In the genomic region with DNA sequence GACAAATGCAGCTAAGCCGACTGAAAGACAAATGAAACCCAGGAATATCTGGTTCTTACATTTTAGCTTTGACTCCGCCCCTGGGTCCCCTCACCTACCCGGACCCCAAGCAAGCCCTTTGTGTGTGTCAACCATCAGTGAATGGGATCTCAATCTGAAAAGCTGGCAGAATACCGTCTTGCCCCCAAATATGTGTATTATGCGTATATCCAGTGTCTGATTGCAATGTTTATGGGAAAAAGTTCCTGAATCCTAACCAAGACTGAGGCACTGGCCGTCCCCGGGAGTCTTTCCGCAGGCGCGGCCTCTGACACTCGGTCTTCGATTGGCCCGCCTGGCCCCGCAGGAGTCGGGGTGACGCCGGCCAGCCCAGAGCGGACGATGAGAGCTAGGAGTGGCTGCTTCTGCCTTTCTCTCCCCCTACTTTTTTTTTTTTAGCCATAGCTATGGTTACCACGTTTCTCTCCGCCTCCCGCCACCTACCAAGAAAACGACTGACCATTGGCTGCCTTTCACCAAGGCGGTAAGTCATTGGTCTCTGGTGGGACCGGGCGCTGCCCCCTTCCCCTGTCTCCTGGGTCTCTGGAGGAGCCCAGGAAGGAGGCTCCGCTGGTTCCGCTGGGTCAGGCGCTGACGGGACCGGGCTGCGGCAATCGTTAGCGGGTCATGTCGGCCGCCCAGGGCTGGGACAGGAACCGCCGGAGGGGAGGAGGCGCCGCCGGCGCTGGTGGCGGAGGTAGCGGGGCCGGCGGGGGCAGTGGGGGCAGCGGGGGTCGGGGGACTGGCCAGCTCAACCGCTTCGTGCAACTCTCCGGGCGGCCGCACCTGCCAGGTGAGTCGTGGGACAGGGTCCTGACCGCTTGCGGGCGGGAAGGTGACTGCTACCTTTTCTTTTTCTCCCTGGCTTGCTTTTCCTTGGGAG, we compare ENCODE assay signal across 1 cellular context.
TF ChIP-seq lines count a peak whose summit lies in the region.

A gene with protein sequence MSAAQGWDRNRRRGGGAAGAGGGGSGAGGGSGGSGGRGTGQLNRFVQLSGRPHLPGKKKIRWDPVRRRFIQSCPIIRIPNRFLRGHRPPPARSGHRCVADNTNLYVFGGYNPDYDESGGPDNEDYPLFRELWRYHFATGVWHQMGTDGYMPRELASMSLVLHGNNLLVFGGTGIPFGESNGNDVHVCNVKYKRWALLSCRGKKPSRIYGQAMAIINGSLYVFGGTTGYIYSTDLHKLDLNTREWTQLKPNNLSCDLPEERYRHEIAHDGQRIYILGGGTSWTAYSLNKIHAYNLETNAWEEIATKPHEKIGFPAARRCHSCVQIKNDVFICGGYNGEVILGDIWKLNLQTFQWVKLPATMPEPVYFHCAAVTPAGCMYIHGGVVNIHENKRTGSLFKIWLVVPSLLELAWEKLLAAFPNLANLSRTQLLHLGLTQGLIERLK (plus strand): TSS at position 557 of the 922 bp plus-strand sequence. CDS start 110 bp downstream, at position 667.

TF ChIP-seq in K562, 482 proteins besides CTCF, POLR2A, EP300 and RAD21 (continued from another document and continues in another):
- TF ChIP-seq MAZ (CRISPR knock-in tag; conservative IDR thresholded peaks at IDR 0.05 in 1 of 2, IDR thresholded peaks at IDR 0.05 in 1 of 2) (peak; percentile 83 to 88; a peak in 3 of 4 replicates), TAL1 (IDR thresholded peaks at IDR 0.05) (no peak), ZNF174 (CRISPR knock-in tag; IDR thresholded peaks at IDR 0.05) (no peak), PHF20 (IDR thresholded peaks at IDR 0.05; ENCODE audit: partially characterized antibody) (peak; percentile 83), POU5F1 (IDR thresholded peaks at IDR 0.05; ENCODE audit: borderline replicate concordance, low read depth, low read length, partially characterized antibody) (no peak), ID3 (CRISPR knock-in tag; IDR thresholded peaks at IDR 0.05) (no peak), ID3 (tag; IDR thresholded peaks at IDR 0.05) (peak; percentile 74), CCNT2 (IDR thresholded peaks at IDR 0.05; ENCODE audit: borderline replicate concordance, extremely low read depth, insufficient read length, low read depth, low read length) (peak; percentile 75), JUND (IDR thresholded peaks at IDR 0.05; ENCODE audit: borderline replicate concordance, low read depth, low read length) (peak; percentile 91), JUND (tag; IDR thresholded peaks at IDR 0.05; ENCODE audit: borderline replicate concordance, low read depth, low read length) (peak; percentile 79; the same call in 1 of the 3 replicates), ZNF431 (CRISPR knock-in tag; IDR thresholded peaks at IDR 0.05) (no peak), CREB1 (IDR thresholded peaks at IDR 0.05) (peak; percentile 86), CREB1 (CRISPR knock-in tag; IDR thresholded peaks at IDR 0.05) (peak; percentile 89), OTX1 (CRISPR knock-in tag; IDR thresholded peaks at IDR 0.05) (0 out of 2 replicates have a peak, but pooled peaks have one; percentile 66), ZBTB1 (CRISPR knock-in tag; IDR thresholded peaks at IDR 0.05; ENCODE audit: borderline replicate concordance, low read depth) (no peak), MEF2D (tag; conservative IDR thresholded peaks at IDR 0.05; ENCODE audit: low read depth) (peak; percentile 43; the same call in 1 of the 2 replicates), ERF (CRISPR knock-in tag; IDR thresholded peaks at IDR 0.05) (peak; percentile 77), HMBOX1 (IDR thresholded peaks at IDR 0.05) (no peak), THAP7 (CRISPR knock-in tag; IDR thresholded peaks at IDR 0.05) (peak; percentile 20; the same call in 1 of the 2 replicates), EWSR1 (IDR thresholded peaks at IDR 0.05; ENCODE audit: borderline replicate concordance, low read depth, partially characterized antibody) (no peak), ZNF143 (CRISPR knock-in tag; IDR thresholded peaks at IDR 0.05) (no peak), ZNF232 (CRISPR knock-in tag; IDR thresholded peaks at IDR 0.05) (no peak), EP400 (IDR thresholded peaks at IDR 0.05) (peak; percentile 88), NEUROD1 (IDR thresholded peaks at IDR 0.05; ENCODE audit: borderline replicate concordance, low read depth, low read length, partially characterized antibody) (peak; percentile 100), PCBP2 (IDR thresholded peaks at IDR 0.05; ENCODE audit: low read depth, low read length, poor library complexity, severe bottlenecking) (no peak), SUPT5H (IDR thresholded peaks at IDR 0.05) (peak; percentile 90), SMAD1 (IDR thresholded peaks at IDR 0.05; ENCODE audit: low read depth, low read length, partially characterized antibody) (no peak), ZNF561 (CRISPR knock-in tag; conservative IDR thresholded peaks at IDR 0.05) (0 out of 2 replicates have a peak, but pooled peaks have one; percentile 29), L3MBTL2 (IDR thresholded peaks at IDR 0.05) (peak; percentile 94), BRF1 (IDR thresholded peaks at IDR 0.05; ENCODE audit: borderline replicate concordance, extremely low read depth, insufficient read length) (no peak), SMARCA5 (IDR thresholded peaks at IDR 0.05) (no peak), ZBTB9 (CRISPR knock-in tag; IDR thresholded peaks at IDR 0.05) (peak; percentile 81; the same call in 1 of the 2 replicates), ZNF79 (CRISPR knock-in tag; IDR thresholded peaks at IDR 0.05; ENCODE audit: low read depth) (no peak), TOE1 (IDR thresholded peaks at IDR 0.05; ENCODE audit: borderline replicate concordance) (peak; percentile 96), TOE1 (CRISPR knock-in tag; IDR thresholded peaks at IDR 0.05; ENCODE audit: borderline replicate concordance, low read depth) (no peak), MAFG (tag; conservative IDR thresholded peaks at IDR 0.05) (no peak), SMAD4 (CRISPR knock-in tag; conservative IDR thresholded peaks at IDR 0.05) (peak; percentile 85), SNIP1 (IDR thresholded peaks at IDR 0.05; ENCODE audit: low read depth) (no peak)
- TF ChIP-seq, protein P1, sequence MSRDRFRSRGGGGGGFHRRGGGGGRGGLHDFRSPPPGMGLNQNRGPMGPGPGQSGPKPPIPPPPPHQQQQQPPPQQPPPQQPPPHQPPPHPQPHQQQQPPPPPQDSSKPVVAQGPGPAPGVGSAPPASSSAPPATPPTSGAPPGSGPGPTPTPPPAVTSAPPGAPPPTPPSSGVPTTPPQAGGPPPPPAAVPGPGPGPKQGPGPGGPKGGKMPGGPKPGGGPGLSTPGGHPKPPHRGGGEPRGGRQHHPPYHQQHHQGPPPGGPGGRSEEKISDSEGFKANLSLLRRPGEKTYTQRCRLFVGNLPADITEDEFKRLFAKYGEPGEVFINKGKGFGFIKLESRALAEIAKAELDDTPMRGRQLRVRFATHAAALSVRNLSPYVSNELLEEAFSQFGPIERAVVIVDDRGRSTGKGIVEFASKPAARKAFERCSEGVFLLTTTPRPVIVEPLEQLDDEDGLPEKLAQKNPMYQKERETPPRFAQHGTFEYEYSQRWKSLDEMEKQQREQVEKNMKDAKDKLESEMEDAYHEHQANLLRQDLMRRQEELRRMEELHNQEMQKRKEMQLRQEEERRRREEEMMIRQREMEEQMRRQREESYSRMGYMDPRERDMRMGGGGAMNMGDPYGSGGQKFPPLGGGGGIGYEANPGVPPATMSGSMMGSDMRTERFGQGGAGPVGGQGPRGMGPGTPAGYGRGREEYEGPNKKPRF (IDR thresholded peaks at IDR 0.05; ENCODE audit: low read depth, low read length) = no peak
- TF ChIP-seq, protein P2, sequence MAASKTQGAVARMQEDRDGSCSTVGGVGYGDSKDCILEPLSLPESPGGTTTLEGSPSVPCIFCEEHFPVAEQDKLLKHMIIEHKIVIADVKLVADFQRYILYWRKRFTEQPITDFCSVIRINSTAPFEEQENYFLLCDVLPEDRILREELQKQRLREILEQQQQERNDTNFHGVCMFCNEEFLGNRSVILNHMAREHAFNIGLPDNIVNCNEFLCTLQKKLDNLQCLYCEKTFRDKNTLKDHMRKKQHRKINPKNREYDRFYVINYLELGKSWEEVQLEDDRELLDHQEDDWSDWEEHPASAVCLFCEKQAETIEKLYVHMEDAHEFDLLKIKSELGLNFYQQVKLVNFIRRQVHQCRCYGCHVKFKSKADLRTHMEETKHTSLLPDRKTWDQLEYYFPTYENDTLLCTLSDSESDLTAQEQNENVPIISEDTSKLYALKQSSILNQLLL (CRISPR knock-in tag; IDR thresholded peaks at IDR 0.05; ENCODE audit: borderline replicate concordance) = no peak
- TF ChIP-seq, protein P3, sequence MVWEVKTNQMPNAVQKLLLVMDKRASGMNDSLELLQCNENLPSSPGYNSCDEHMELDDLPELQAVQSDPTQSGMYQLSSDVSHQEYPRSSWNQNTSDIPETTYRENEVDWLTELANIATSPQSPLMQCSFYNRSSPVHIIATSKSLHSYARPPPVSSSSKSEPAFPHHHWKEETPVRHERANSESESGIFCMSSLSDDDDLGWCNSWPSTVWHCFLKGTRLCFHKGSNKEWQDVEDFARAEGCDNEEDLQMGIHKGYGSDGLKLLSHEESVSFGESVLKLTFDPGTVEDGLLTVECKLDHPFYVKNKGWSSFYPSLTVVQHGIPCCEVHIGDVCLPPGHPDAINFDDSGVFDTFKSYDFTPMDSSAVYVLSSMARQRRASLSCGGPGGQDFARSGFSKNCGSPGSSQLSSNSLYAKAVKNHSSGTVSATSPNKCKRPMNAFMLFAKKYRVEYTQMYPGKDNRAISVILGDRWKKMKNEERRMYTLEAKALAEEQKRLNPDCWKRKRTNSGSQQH (CRISPR knock-in tag; IDR thresholded peaks at IDR 0.05) = 0 out of 2 replicates have a peak, but pooled peaks have one; percentile 42
- TF ChIP-seq, protein P4, sequence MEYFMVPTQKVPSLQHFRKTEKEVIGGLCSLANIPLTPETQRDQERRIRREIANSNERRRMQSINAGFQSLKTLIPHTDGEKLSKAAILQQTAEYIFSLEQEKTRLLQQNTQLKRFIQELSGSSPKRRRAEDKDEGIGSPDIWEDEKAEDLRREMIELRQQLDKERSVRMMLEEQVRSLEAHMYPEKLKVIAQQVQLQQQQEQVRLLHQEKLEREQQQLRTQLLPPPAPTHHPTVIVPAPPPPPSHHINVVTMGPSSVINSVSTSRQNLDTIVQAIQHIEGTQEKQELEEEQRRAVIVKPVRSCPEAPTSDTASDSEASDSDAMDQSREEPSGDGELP (CRISPR knock-in tag; IDR thresholded peaks at IDR 0.05; ENCODE audit: borderline replicate concordance) = peak; percentile 90
- TF ChIP-seq, protein P5, sequence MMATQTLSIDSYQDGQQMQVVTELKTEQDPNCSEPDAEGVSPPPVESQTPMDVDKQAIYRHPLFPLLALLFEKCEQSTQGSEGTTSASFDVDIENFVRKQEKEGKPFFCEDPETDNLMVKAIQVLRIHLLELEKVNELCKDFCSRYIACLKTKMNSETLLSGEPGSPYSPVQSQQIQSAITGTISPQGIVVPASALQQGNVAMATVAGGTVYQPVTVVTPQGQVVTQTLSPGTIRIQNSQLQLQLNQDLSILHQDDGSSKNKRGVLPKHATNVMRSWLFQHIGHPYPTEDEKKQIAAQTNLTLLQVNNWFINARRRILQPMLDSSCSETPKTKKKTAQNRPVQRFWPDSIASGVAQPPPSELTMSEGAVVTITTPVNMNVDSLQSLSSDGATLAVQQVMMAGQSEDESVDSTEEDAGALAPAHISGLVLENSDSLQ (IDR thresholded peaks at IDR 0.05) = peak; percentile 56; the same call in 1 of the 2 replicates
- TF ChIP-seq, protein P6, sequence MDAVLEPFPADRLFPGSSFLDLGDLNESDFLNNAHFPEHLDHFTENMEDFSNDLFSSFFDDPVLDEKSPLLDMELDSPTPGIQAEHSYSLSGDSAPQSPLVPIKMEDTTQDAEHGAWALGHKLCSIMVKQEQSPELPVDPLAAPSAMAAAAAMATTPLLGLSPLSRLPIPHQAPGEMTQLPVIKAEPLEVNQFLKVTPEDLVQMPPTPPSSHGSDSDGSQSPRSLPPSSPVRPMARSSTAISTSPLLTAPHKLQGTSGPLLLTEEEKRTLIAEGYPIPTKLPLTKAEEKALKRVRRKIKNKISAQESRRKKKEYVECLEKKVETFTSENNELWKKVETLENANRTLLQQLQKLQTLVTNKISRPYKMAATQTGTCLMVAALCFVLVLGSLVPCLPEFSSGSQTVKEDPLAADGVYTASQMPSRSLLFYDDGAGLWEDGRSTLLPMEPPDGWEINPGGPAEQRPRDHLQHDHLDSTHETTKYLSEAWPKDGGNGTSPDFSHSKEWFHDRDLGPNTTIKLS (IDR thresholded peaks at IDR 0.05; ENCODE audit: borderline replicate concordance, low read depth) = peak; percentile 87
- TF ChIP-seq, protein P7, sequence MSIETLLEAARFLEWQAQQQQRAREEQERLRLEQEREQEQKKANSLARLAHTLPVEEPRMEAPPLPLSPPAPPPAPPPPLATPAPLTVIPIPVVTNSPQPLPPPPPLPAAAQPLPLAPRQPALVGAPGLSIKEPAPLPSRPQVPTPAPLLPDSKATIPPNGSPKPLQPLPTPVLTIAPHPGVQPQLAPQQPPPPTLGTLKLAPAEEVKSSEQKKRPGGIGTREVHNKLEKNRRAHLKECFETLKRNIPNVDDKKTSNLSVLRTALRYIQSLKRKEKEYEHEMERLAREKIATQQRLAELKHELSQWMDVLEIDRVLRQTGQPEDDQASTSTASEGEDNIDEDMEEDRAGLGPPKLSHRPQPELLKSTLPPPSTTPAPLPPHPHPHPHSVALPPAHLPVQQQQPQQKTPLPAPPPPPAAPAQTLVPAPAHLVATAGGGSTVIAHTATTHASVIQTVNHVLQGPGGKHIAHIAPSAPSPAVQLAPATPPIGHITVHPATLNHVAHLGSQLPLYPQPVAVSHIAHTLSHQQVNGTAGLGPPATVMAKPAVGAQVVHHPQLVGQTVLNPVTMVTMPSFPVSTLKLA (conservative IDR thresholded peaks at IDR 0.05) = peak; percentile 85 to 93
